In the genomic region with DNA sequence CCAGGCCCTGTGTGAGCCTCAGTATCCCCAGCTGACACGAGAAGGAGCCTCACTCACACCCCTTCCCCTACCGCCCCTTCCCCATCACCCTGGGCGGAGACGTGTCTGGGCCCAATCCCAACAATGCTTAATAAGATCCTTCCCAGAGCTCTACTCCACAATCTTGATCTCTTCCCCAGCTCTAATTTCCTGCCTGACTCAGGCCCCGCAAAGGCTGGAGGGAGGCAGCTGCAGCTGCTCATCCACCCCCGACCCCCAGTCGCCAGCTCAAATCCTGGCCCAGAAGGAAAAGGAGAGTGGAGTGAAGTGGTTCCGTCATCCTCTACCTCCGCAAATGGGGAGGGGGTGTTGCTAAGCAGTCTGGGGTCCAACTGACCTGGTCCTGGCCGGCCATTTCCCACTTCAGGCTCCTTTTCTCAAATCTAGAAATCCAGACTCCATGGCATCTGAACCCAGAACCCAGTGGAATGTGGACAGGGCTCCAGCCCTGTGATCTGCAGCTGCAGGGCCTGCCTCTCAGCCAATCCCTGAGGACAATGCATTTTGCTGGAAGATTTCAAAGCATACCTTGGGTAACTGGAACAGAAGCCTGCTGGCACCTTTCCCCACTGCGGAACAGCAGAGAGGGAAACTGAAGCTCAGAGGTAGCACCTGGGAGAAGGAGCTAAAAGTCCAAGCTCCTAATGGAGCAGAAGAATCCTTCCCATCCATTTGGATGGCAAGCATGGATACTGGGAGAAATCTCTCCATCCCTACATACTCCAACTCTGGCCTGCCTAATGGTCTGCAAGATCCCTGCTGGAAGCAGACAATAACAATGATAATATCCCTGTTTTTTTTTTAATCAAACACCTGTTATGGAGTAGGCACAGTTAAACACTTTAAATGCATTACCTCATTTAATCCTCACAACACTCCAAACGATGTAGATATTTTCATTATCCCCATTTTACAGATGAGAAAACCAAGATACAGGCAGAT, we compare ENCODE assay signal across 17 cellular contexts. TPM values are rescaled to one million over a fixed set of nuclear protein-coding genes. Genes with fewer than 3 reads are reported as not detected.
DNase-seq lines count a peak whose midpoint lies in the region; ATAC-seq, FAIRE-seq and TF ChIP-seq lines count a peak whose summit lies in the region.
"Had no signal": no experiment of that assay in that cellular context is flagged by ENCODE, and none has a peak within 500 bp of the region (broad histone marks: within the 10 kb centered on the region; RNA-seq: fewer than 3 reads in every experiment).

No MANE protein-coding gene starts in this region.

- H3K9me3 Mint-ChIP-seq in activated naive CD8-positive, alpha-beta T cell (ENCODE audit: low read depth) = no peaks in the 10 kb centered on the region
- H3K9me3 Mint-ChIP-seq in activated naive CD8-positive, alpha-beta T cell treated with anti-CD3 and anti-CD28 coated beads, Interleukin-2, amount 50 U/mL, for 24 hours = no peaks in the 10 kb centered on the region
- H3K9me3 Mint-ChIP-seq: activated naive CD8-positive, alpha-beta T cell treated with anti-CD3 and anti-CD28 coated beads for 36 hours; nephron progenitor cell; stimulated activated naive CD8-positive, alpha-beta T cell treated with anti-CD3 and anti-CD28 coated beads, Interleukin-15, Interleukin-2, amounts not matched to agents 100 ng/mL and 50 ng/mL, for 24 hours; T-cell had no signal

- no peak overlapping the region for H3K27ac Mint-ChIP-seq in activated naive CD8-positive, alpha-beta T cell
- H3K27ac Mint-ChIP-seq in activated naive CD8-positive, alpha-beta T cell treated with anti-CD3 and anti-CD28 coated beads, Interleukin-2, amount 50 U/mL, for 24 hours = no peak overlapping the region
- H3K27ac Mint-ChIP-seq: activated naive CD8-positive, alpha-beta T cell treated with anti-CD3 and anti-CD28 coated beads for 36 hours; nephron progenitor cell; stimulated activated naive CD8-positive, alpha-beta T cell treated with anti-CD3 and anti-CD28 coated beads, Interleukin-15, Interleukin-2, amounts not matched to agents 100 ng/mL and 50 ng/mL, for 24 hours; T-cell had no signal

- intact Hi-C loops in lower lobe of right lung (cut with DNase I) = no loop called here

- H3K36me3 Mint-ChIP-seq in activated naive CD8-positive, alpha-beta T cell = no peaks in the 10 kb centered on the region
- no peaks in the 10 kb centered on the region for H3K36me3 Mint-ChIP-seq in activated naive CD8-positive, alpha-beta T cell treated with anti-CD3 and anti-CD28 coated beads, Interleukin-2, amount 50 U/mL, for 24 hours (ENCODE audit: low read depth)
- H3K36me3 Mint-ChIP-seq: activated naive CD8-positive, alpha-beta T cell treated with anti-CD3 and anti-CD28 coated beads for 36 hours; T-cell had no signal

- peaks cover 49% of the 10 kb centered on the region for H3K79me2 ChIP-seq in SK-N-SH (ENCODE audit: insufficient read depth)

- H3K4me1 ChIP-seq in SK-N-SH (ENCODE audit: control insufficient read depth in 1 of 2, insufficient read depth in 2 of 2, low read depth in 1 of 2, low read length in 1 of 2) = peaks cover 61 to 73% of the 10 kb centered on the region in 2 experiments
- H3K4me1 ChIP-seq in lower lobe of right lung = peaks cover 24% of the 10 kb centered on the region

- H3K36me3 ChIP-seq in SK-N-SH (replicated peaks in 1 of 2; ENCODE audit: control insufficient read depth in 1 of 2, insufficient read depth in 2 of 2, low read length in 1 of 2) (no peaks in the 10 kb centered on the region), lower lobe of right lung (no peaks in the 10 kb centered on the region)

- no peaks in the 10 kb centered on the region for H4K20me1 ChIP-seq in SK-N-SH (ENCODE audit: insufficient read depth)

- H3K27me3 ChIP-seq in SK-N-SH (ENCODE audit: insufficient read depth) (no peaks in the 10 kb centered on the region), lower lobe of right lung (ENCODE audit: low read depth) (peaks cover 22% of the 10 kb centered on the region)

- no peak for DNase-seq in activated naive CD8-positive, alpha-beta T cell treated with anti-CD3 and anti-CD28 coated beads, Interleukin-2, amount 50 U/mL, for 24 hours
- DNase-seq in SK-N-SH = peak; percentile 63
- DNase-seq in hepatic stellate cell (ENCODE audit: low spot score) = peak; percentile 60
- DNase-seq in urothelium cell line (ENCODE audit: low spot score) = no peak
- DNase-seq in stimulated activated CD8-positive, alpha-beta memory T cell treated with anti-CD3 and anti-CD28 coated beads, Interleukin-4, amount 100 ng/mL, for 48 hours = no peak
- DNase-seq in lower lobe of right lung = no peak
- DNase-seq: activated CD8-positive, alpha-beta memory T cell treated with anti-CD3 and anti-CD28 coated beads, Interleukin-2, amount 50 U/mL, for 48 hours; activated naive CD8-positive, alpha-beta T cell treated with anti-CD3 and anti-CD28 coated beads for 36 hours; erythroblast; left ventricle myocardium superior; NCI-H1105; T-cell had no signal

- H3K4me2 ChIP-seq in SK-N-SH = peak overlapping the region; percentile 98

- H3K27ac ChIP-seq in SK-N-SH (ENCODE audit: low read depth in 2 of 2, low read length in 1 of 2) = peak overlapping the region; percentile 72 to 86
- no peak overlapping the region for H3K27ac ChIP-seq in lower lobe of right lung

- POLR2A ChIA-PET in SK-N-SH (lab: Yijun Ruan, JAX) = no interaction called here

- no peaks in the 10 kb centered on the region for H3K9me2 ChIP-seq in SK-N-SH

- no peak overlapping the region for H2AFZ ChIP-seq in SK-N-SH (ENCODE audit: low read depth)

- peak; percentile 28 to 76; a peak in 2 of 4 replicates for TF ChIP-seq EP300 in SK-N-SH (IDR thresholded peaks at IDR 0.05; ENCODE audit: borderline replicate concordance in 1 of 2, low read depth in 1 of 2, low read length in 1 of 2)

- CTCF ChIA-PET in SK-N-SH (lab: Yijun Ruan, JAX) = interaction anchor here (0.9 to 30.4 kb wide), 9 partner anchors 12 to 215 kb away, joined by 3 to 666 read pairs (median 6); no protein-coding TSS in a partner anchor

- peaks cover 11% of the 10 kb centered on the region for H3K27me3 Mint-ChIP-seq in activated naive CD8-positive, alpha-beta T cell
- H3K27me3 Mint-ChIP-seq in activated naive CD8-positive, alpha-beta T cell treated with anti-CD3 and anti-CD28 coated beads, Interleukin-2, amount 50 U/mL, for 24 hours = peaks cover 33% of the 10 kb centered on the region

- H3K9me3 ChIP-seq in SK-N-SH = no peaks in the 10 kb centered on the region
- no peaks in the 10 kb centered on the region for H3K9me3 ChIP-seq in lower lobe of right lung

- peak overlapping the region; percentile 32 for H3K4me3 Mint-ChIP-seq in activated naive CD8-positive, alpha-beta T cell
- no peak overlapping the region for H3K4me3 Mint-ChIP-seq in activated naive CD8-positive, alpha-beta T cell treated with anti-CD3 and anti-CD28 coated beads, Interleukin-2, amount 50 U/mL, for 24 hours
- H3K4me3 Mint-ChIP-seq: stimulated activated naive CD8-positive, alpha-beta T cell treated with anti-CD3 and anti-CD28 coated beads, Interleukin-15, Interleukin-2, amounts not matched to agents 100 ng/mL and 50 ng/mL, for 24 hours had no signal

- H3K4me3 ChIP-seq in SK-N-SH (ENCODE audit: low read depth in 2 of 2, low read length in 1 of 2) (peak overlapping the region in 1 of 2 experiments; percentile 95; a peak in 1 of 4 replicates), lower lobe of right lung (no peak overlapping the region)

- no peak for ATAC-seq in activated naive CD8-positive, alpha-beta T cell treated with anti-CD3 and anti-CD28 coated beads, Interleukin-2, amount 50 U/mL, for 24 hours
- ATAC-seq in GM18907 (IDR thresholded peaks at IDR 0.05; ENCODE audit: unreplicated experiment) (no peak), lower lobe of right lung (no peak)
- ATAC-seq: left ventricle myocardium superior, T-cell had no signal

- no peak overlapping the region; the same call in 1 of the 2 replicates for H3K9ac ChIP-seq in SK-N-SH

- TF ChIP-seq CTCF in SK-N-SH (IDR thresholded peaks at IDR 0.05) = no peak
- TF ChIP-seq CTCF in lower lobe of right lung (IDR thresholded peaks at IDR 0.05) = no peak

- H3K4me1 Mint-ChIP-seq in activated naive CD8-positive, alpha-beta T cell (ENCODE audit: low read depth) = peaks cover 7% of the 10 kb centered on the region
- peaks cover 18% of the 10 kb centered on the region for H3K4me1 Mint-ChIP-seq in activated naive CD8-positive, alpha-beta T cell treated with anti-CD3 and anti-CD28 coated beads, Interleukin-2, amount 50 U/mL, for 24 hours

- WGBS in SK-N-SH (ENCODE audit: low lambda C conversion rate) = 31% methylated on average over 8 of the region's 12 CpGs

- FAIRE-seq in urothelium cell line (lab: Jason Lieb, UNC) = peak; percentile 63
- FAIRE-seq: A204.1 had no signal

- H3F3A ChIP-seq in SK-N-SH (replicated peaks; ENCODE audit: insufficient read depth) = peaks cover 33% of the 10 kb centered on the region

- TF ChIP-seq RAD21 in SK-N-SH (IDR thresholded peaks at IDR 0.05; ENCODE audit: low read length) = no peak

TF ChIP-seq in SK-N-SH, 30 proteins besides CTCF, POLR2A, EP300 and RAD21 (continues in another document):
- TF ChIP-seq POLR2AphosphoS5 (IDR thresholded peaks at IDR 0.05; ENCODE audit: low read depth, low read length) (no peak), USF2 (IDR thresholded peaks at IDR 0.05; ENCODE audit: borderline replicate concordance, low read depth, low read length) (no peak), FOXM1 (IDR thresholded peaks at IDR 0.05; ENCODE audit: low read depth) (no peak), TAF1 (IDR thresholded peaks at IDR 0.05; ENCODE audit: borderline replicate concordance, low read depth, low read length) (peak; percentile 38; the same call in 1 of the 2 replicates), TCF12 (IDR thresholded peaks at IDR 0.05) (peak; percentile 85), FOXJ3 (CRISPR knock-in tag; IDR thresholded peaks at IDR 0.05) (no peak), RCOR1 (IDR thresholded peaks at IDR 0.05; ENCODE audit: low read length) (0 out of 2 replicates have a peak, but pooled peaks have one; percentile 3), NFIC (IDR thresholded peaks at IDR 0.05; ENCODE audit: borderline replicate concordance) (peak; percentile 67), NRF1 (IDR thresholded peaks at IDR 0.05; ENCODE audit: low read depth, low read length) (no peak)

RNA-seq across cellular contexts. Expression of gene TNS1, which starts 5.6 kb away (rescaled TPM):
- 10.5 and 12.1 TPM in 2 replicates for polyA plus RNA-seq in SK-N-SH (2012; rRNA removed)
- polyA plus RNA-seq in SK-N-SH (2012; cell fraction: cytosol; rRNA removed) = 7.1 and 10.2 TPM in 2 replicates
- 34.1 and 40.8 TPM in 2 replicates for polyA plus RNA-seq in SK-N-SH (2012; cell fraction: nucleus; rRNA removed)
- 505 TPM for total RNA-seq in lower lobe of right lung

Comparison
In these comparisons a context has a peak if more than half of its experiments do, and no peak if none do; other contexts are left out.
1. DNase-seq: peak in SK-N-SH (single experiment) and hepatic stellate cell (single experiment); none in activated naive CD8-positive, alpha-beta T cell treated with anti-CD3 and anti-CD28 coated beads, Interleukin-2, amount 50 U/mL, for 24 hours (single experiment), urothelium cell line (single experiment), stimulated activated CD8-positive, alpha-beta memory T cell treated with anti-CD3 and anti-CD28 coated beads, Interleukin-4, amount 100 ng/mL, for 48 hours (single experiment) and lower lobe of right lung (single experiment).